Comparison of ENCODE assay signal across 26 cellular contexts in the genomic region with DNA sequence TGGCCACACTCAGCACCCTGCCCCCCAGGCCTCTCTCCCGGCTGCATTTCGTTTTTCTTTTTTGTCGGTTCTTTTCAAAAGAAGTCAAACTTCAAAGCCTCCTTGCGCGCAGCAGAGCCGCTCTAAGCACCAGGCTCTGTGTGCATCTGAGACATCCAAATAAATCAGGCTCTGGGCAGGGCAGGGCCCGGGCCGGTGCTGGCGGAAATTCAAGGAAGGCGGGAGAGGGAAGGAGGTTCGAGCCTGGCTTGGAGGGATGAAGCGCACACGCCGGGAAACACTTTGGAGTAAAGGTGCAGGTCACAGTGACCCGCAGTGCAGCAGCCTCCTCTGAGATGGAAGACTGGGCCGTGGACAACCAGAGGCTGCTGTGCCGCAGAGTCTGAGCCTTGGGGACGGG. TPM values are rescaled to one million over a fixed set of nuclear protein-coding genes. Genes with fewer than 3 reads are reported as not detected.
"Had no signal": no experiment of that assay in that cellular context is flagged by ENCODE, and none has a peak within 500 bp of the region (broad histone marks: within the 10 kb centered on the region; RNA-seq: fewer than 3 reads in every experiment).

No MANE protein-coding gene starts in this region.

- DNase-seq: activated CD4-positive, alpha-beta memory T cell treated with anti-CD3 and anti-CD28 coated beads for 36 hours; activated CD4-positive, alpha-beta T cell treated with anti-CD3 and anti-CD28 coated beads, Interleukin-2, amount 10 ng/mL, durations not matched to agents 7 days and 5 days; activated CD4-positive, CD25-positive, alpha-beta regulatory T cell; activated CD8-positive, alpha-beta memory T cell treated with anti-CD3 and anti-CD28 coated beads for 24 hours; activated effector memory CD4-positive, alpha-beta T cell treated with anti-CD3 and anti-CD28 coated beads, Interleukin-2, amount 50 U/mL, for 16 hours; activated naive CD4-positive, alpha-beta T cell treated with Interleukin-2 at 50 U/mL for 16 hours; activated naive CD8-positive, alpha-beta T cell treated with anti-CD3 and anti-CD28 coated beads, Interleukin-2, amount 50 U/mL, for 24 hours; activated T-cell treated with anti-CD3 and anti-CD28 coated beads, Interleukin-2, amount 50 U/mL, for 4 hours; amniotic stem cell; body of pancreas; Karpas-422; MM.1S; NCI-H1105; NCI-H1436; NCI-H1694 treated with DMSO at 0.1 percent for 48 hours; NCI-H2029 treated with DMSO at 0.1 percent for 48 hours; NCI-H510A treated with DMSO at 0.1 percent for 48 hours; NCI-H69; NK-92 treated with Interleukin-12 subunit alpha and Interleukin-12 subunit beta, amount 100 ng/mL, for 24 hours; PC-3; SIG-M5; T-helper 17 cell; T-helper 9 cell had no signal

- H3K4me3 ChIP-seq: ascending aorta, body of pancreas had no signal

- H3K36me3 ChIP-seq: ascending aorta had no signal

- H3K27ac ChIP-seq: ascending aorta, body of pancreas had no signal

- H3K4me3 Mint-ChIP-seq: activated CD4-positive, alpha-beta memory T cell treated with anti-CD3 and anti-CD28 coated beads for 36 hours; activated CD4-positive, alpha-beta T cell treated with anti-CD3 and anti-CD28 coated beads, Interleukin-2, amount 10 ng/mL, durations not matched to agents 7 days and 5 days; activated naive CD8-positive, alpha-beta T cell treated with anti-CD3 and anti-CD28 coated beads, Interleukin-2, amount 50 U/mL, for 24 hours; activated T-cell treated with anti-CD3 and anti-CD28 coated beads, Interleukin-2, amount 50 U/mL, for 4 hours; T-helper 17 cell had no signal

- H3K27me3 ChIP-seq: ascending aorta had no signal

- ATAC-seq: activated naive CD4-positive, alpha-beta T cell treated with anti-CD3 and anti-CD28 coated beads, Interleukin-2, amount 50 U/mL, for 72 hours; activated naive CD8-positive, alpha-beta T cell treated with anti-CD3 and anti-CD28 coated beads, Interleukin-2, amount 50 U/mL, for 24 hours; activated T-cell treated with anti-CD3 and anti-CD28 coated beads, Interleukin-2, amount 50 U/mL, for 4 hours; body of pancreas; PC-3; T-helper 17 cell had no signal

- H3K27ac Mint-ChIP-seq: activated CD4-positive, alpha-beta memory T cell treated with anti-CD3 and anti-CD28 coated beads for 36 hours; activated CD4-positive, alpha-beta T cell treated with anti-CD3 and anti-CD28 coated beads, Interleukin-2, amount 10 ng/mL, durations not matched to agents 7 days and 5 days; activated naive CD4-positive, alpha-beta T cell treated with anti-CD3 and anti-CD28 coated beads, Interleukin-2, amount 50 U/mL, for 72 hours; activated naive CD8-positive, alpha-beta T cell treated with anti-CD3 and anti-CD28 coated beads, Interleukin-2, amount 50 U/mL, for 24 hours; T-helper 17 cell had no signal

- H3K36me3 Mint-ChIP-seq: activated CD4-positive, alpha-beta memory T cell treated with anti-CD3 and anti-CD28 coated beads for 36 hours; activated naive CD4-positive, alpha-beta T cell treated with anti-CD3 and anti-CD28 coated beads, Interleukin-2, amount 50 U/mL, for 72 hours had no signal

- H3K4me1 ChIP-seq: ascending aorta, body of pancreas had no signal

- H3K4me1 Mint-ChIP-seq: activated CD4-positive, alpha-beta T cell treated with anti-CD3 and anti-CD28 coated beads, Interleukin-2, amount 10 ng/mL, durations not matched to agents 7 days and 5 days; activated naive CD8-positive, alpha-beta T cell treated with anti-CD3 and anti-CD28 coated beads, Interleukin-2, amount 50 U/mL, for 24 hours; T-helper 17 cell had no signal

- H3K9me3 ChIP-seq: ascending aorta, body of pancreas had no signal

- H3K9me3 Mint-ChIP-seq: activated CD4-positive, alpha-beta memory T cell treated with anti-CD3 and anti-CD28 coated beads for 36 hours; activated CD4-positive, alpha-beta T cell treated with anti-CD3 and anti-CD28 coated beads, Interleukin-2, amount 10 ng/mL, durations not matched to agents 7 days and 5 days; activated naive CD4-positive, alpha-beta T cell treated with anti-CD3 and anti-CD28 coated beads, Interleukin-2, amount 50 U/mL, for 72 hours; activated naive CD8-positive, alpha-beta T cell treated with anti-CD3 and anti-CD28 coated beads, Interleukin-2, amount 50 U/mL, for 24 hours; activated T-cell treated with anti-CD3 and anti-CD28 coated beads, Interleukin-2, amount 50 U/mL, for 4 hours had no signal

RNA-seq across cellular contexts. Expression of a gene that starts 5.8 kb away (rescaled TPM):
- total RNA-seq: activated CD4-positive, alpha-beta memory T cell treated with anti-CD3 and anti-CD28 coated beads for 36 hours; activated CD4-positive, alpha-beta T cell treated with anti-CD3 and anti-CD28 coated beads, Interleukin-2, amount 10 ng/mL, durations not matched to agents 7 days and 5 days; activated naive CD4-positive, alpha-beta T cell treated with anti-CD3 and anti-CD28 coated beads, Interleukin-2, amount 50 U/mL, for 72 hours; activated T-cell treated with anti-CD3 and anti-CD28 coated beads, Interleukin-2, amount 50 U/mL, for 4 hours; ascending aorta; body of pancreas; bronchial epithelial cell; T-helper 17 cell had no signal

RNA-seq across cellular contexts. Expression of a gene that starts 42.7 kb away (rescaled TPM):
- total RNA-seq: activated CD4-positive, alpha-beta memory T cell treated with anti-CD3 and anti-CD28 coated beads for 36 hours; activated CD4-positive, alpha-beta T cell treated with anti-CD3 and anti-CD28 coated beads, Interleukin-2, amount 10 ng/mL, durations not matched to agents 7 days and 5 days; activated naive CD4-positive, alpha-beta T cell treated with anti-CD3 and anti-CD28 coated beads, Interleukin-2, amount 50 U/mL, for 72 hours; activated T-cell treated with anti-CD3 and anti-CD28 coated beads, Interleukin-2, amount 50 U/mL, for 4 hours; ascending aorta; T-helper 17 cell had no signal
